ENCODE assay signal across 11 cellular contexts in genomic region chr11:94583885-94584500, GRCh38. TPM values are rescaled to one million over a fixed set of nuclear protein-coding genes. Genes with fewer than 3 reads are reported as not detected.
DNase-seq lines count a peak whose midpoint lies in the region; ATAC-seq and TF ChIP-seq lines count a peak whose summit lies in the region.
"Had no signal": no experiment of that assay in that cellular context is flagged by ENCODE, and none has a peak within 500 bp of the region (broad histone marks: within the 10 kb centered on the region; RNA-seq: fewer than 3 reads in every experiment).

No MANE protein-coding gene starts in this region.

- intact Hi-C loops in MCF 10A (cut with micrococcal nuclease) (no loop called here), breast epithelium (cut with DNase I; ENCODE audit: low total_unique reads) (no loop called here), A673 (cut with micrococcal nuclease; ENCODE audit: unreplicated experiment) (no loop called here), stomach (cut with DNase I; ENCODE audit: low total_unique reads) (no loop called here)

- no peaks in the 10 kb centered on the region for H3K36me3 Mint-ChIP-seq in MCF 10A (ENCODE audit: insufficient read depth, unreplicated experiment)
- no peaks in the 10 kb centered on the region for H3K36me3 Mint-ChIP-seq in stimulated activated memory B cell treated with anti-CD40 and anti-IgM and Interleukin-4, amounts not matched to agents 10 μg/mL and 1 μg/mL and 100 μg/mL, for 72 hours

- H3K9me3 ChIP-seq in breast epithelium (no peaks in the 10 kb centered on the region), A673 (ENCODE audit: low read depth, low read length, poor library complexity, severe bottlenecking) (no peaks in the 10 kb centered on the region), stomach (no peaks in the 10 kb centered on the region)
- H3K9me3 ChIP-seq: sigmoid colon had no signal

- no peak for TF ChIP-seq POLR2A in breast epithelium (IDR thresholded peaks at IDR 0.05)
- no peak for TF ChIP-seq POLR2A in stomach (IDR thresholded peaks at IDR 0.05)

- H3K9me3 Mint-ChIP-seq in MCF 10A (ENCODE audit: unreplicated experiment): no peaks in the 10 kb centered on the region
- H3K9me3 Mint-ChIP-seq in stimulated activated memory B cell treated with anti-CD40 and anti-IgM and Interleukin-4, amounts not matched to agents 10 μg/mL and 1 μg/mL and 100 μg/mL, for 72 hours: no peaks in the 10 kb centered on the region
- H3K9me3 Mint-ChIP-seq: activated CD4-positive, alpha-beta memory T cell treated with anti-CD3 and anti-CD28 coated beads for 36 hours had no signal

- peaks cover 17% of the 10 kb centered on the region for H3K27me3 Mint-ChIP-seq in MCF 10A (ENCODE audit: insufficient read depth, unreplicated experiment)
- H3K27me3 Mint-ChIP-seq in stimulated activated memory B cell treated with anti-CD40 and anti-IgM and Interleukin-4, amounts not matched to agents 10 μg/mL and 1 μg/mL and 100 μg/mL, for 72 hours: no peaks in the 10 kb centered on the region
- H3K27me3 Mint-ChIP-seq: activated CD4-positive, alpha-beta memory T cell treated with anti-CD3 and anti-CD28 coated beads for 36 hours had no signal

- H3K27me3 ChIP-seq in breast epithelium: no peaks in the 10 kb centered on the region
- H3K27me3 ChIP-seq in A673 (replicated peaks; ENCODE audit: insufficient read depth, low read depth, low read length, poor library complexity): no peaks in the 10 kb centered on the region
- H3K27me3 ChIP-seq in stomach: no peaks in the 10 kb centered on the region
- H3K27me3 ChIP-seq: sigmoid colon had no signal

- peak; percentile 64 for ATAC-seq in HG02642 (IDR thresholded peaks at IDR 0.05; ENCODE audit: poor library complexity, unreplicated experiment)
- ATAC-seq in stimulated activated memory B cell treated with anti-CD40 and anti-IgM and Interleukin-4, amounts not matched to agents 10 μg/mL and 1 μg/mL and 100 μg/mL, for 72 hours: peak; percentile 42

- no peak for TF ChIP-seq CTCF in MCF 10A (IDR thresholded peaks at IDR 0.05; ENCODE audit: unreplicated experiment)
- TF ChIP-seq CTCF in breast epithelium (IDR thresholded peaks at IDR 0.05): no peak
- TF ChIP-seq CTCF in A673 (conservative IDR thresholded peaks at IDR 0.05; ENCODE audit: low read depth, low read length): no peak
- TF ChIP-seq CTCF in stomach (IDR thresholded peaks at IDR 0.05): no peak

- 66 to 81% (median 74%) methylated on average over 3 of the region's 3 CpGs for WGBS in stomach, 5 donors

- TF ChIP-seq EP300 in stomach (IDR thresholded peaks at IDR 0.05): no peak

- BruUV-seq in MCF 10A (replicated peaks; lab: Mats Ljungman, UMichigan) (no TSS peak), A673 (replicated peaks; lab: Mats Ljungman, UMichigan) (no TSS peak)

- H3K4me1 Mint-ChIP-seq in MCF 10A (ENCODE audit: insufficient read depth, unreplicated experiment): peaks cover 24% of the 10 kb centered on the region
- peaks cover 21% of the 10 kb centered on the region for H3K4me1 Mint-ChIP-seq in stimulated activated memory B cell treated with anti-CD40 and anti-IgM and Interleukin-4, amounts not matched to agents 10 μg/mL and 1 μg/mL and 100 μg/mL, for 72 hours

- peak overlapping the region; percentile 5 for H3K27ac Mint-ChIP-seq in MCF 10A (ENCODE audit: low read depth, unreplicated experiment)
- H3K27ac Mint-ChIP-seq in stimulated activated memory B cell treated with anti-CD40 and anti-IgM and Interleukin-4, amounts not matched to agents 10 μg/mL and 1 μg/mL and 100 μg/mL, for 72 hours: peak overlapping the region; percentile 26
- H3K27ac Mint-ChIP-seq: activated CD4-positive, alpha-beta memory T cell treated with anti-CD3 and anti-CD28 coated beads for 36 hours had no signal

- H3K4me3 ChIP-seq in breast epithelium (no peak overlapping the region), A673 (ENCODE audit: low read depth, low read length, poor library complexity, severe bottlenecking) (no peak overlapping the region), stomach (no peak overlapping the region)
- H3K4me3 ChIP-seq: sigmoid colon had no signal

- no peaks in the 10 kb centered on the region for H3K4me1 ChIP-seq in breast epithelium
- no peaks in the 10 kb centered on the region for H3K4me1 ChIP-seq in A673 (ENCODE audit: insufficient read depth, low read length, poor library complexity, severe bottlenecking)
- peaks cover 0 to 7% (median 0%) of the 10 kb centered on the region in 4 donors for H3K4me1 ChIP-seq in stomach
- H3K4me1 ChIP-seq: sigmoid colon had no signal

- H3K36me3 ChIP-seq in breast epithelium (no peaks in the 10 kb centered on the region), A673 (ENCODE audit: insufficient read depth, low read length, poor library complexity, severe bottlenecking) (no peaks in the 10 kb centered on the region), stomach (peaks cover 0 to 11% (median 3%) of the 10 kb centered on the region in 4 donors)

- no peak overlapping the region for H3K4me3 Mint-ChIP-seq in MCF 10A (ENCODE audit: unreplicated experiment)
- H3K4me3 Mint-ChIP-seq in stimulated activated memory B cell treated with anti-CD40 and anti-IgM and Interleukin-4, amounts not matched to agents 10 μg/mL and 1 μg/mL and 100 μg/mL, for 72 hours: peak overlapping the region; percentile 0
- H3K4me3 Mint-ChIP-seq: activated CD4-positive, alpha-beta memory T cell treated with anti-CD3 and anti-CD28 coated beads for 36 hours had no signal

- DNase-seq in MCF 10A (ENCODE audit: unreplicated experiment) (peak; percentile 10), breast epithelium (ENCODE audit: low spot score in 2 of 2) (no peak), SKM-1 (lab: John Stamatoyannopoulos, UW; ENCODE audit: unreplicated experiment) (peak; percentile 73), A673 (ENCODE audit: low spot score) (no peak), NCI-H128 (lab: John Stamatoyannopoulos, UW; ENCODE audit: unreplicated experiment) (no peak), stomach (no peak)
- DNase-seq: activated CD4-positive, alpha-beta memory T cell treated with anti-CD3 and anti-CD28 coated beads for 36 hours; NK-92 treated with Interleukin-12 subunit alpha and Interleukin-12 subunit beta, amount 100 ng/mL, for 24 hours; sigmoid colon had no signal

- POLR2A ChIA-PET in MCF 10A (lab: Yijun Ruan, JAX): no interaction called here
- POLR2A ChIA-PET in A673 (lab: Charles Lee; ENCODE audit: low non-redundant PET): no interaction called here

- no peak overlapping the region for H3K27ac ChIP-seq in breast epithelium
- no peak overlapping the region for H3K27ac ChIP-seq in A673 (ENCODE audit: low read depth, low read length, poor library complexity, severe bottlenecking)
- peak overlapping the region in 1 of 5 donors; percentile 51 for H3K27ac ChIP-seq in stomach
- H3K27ac ChIP-seq: sigmoid colon had no signal

- CTCF ChIA-PET in MCF 10A (lab: Yijun Ruan, JAX): interaction anchor here (0.5 kb wide), 1 partner anchor 82 kb away, joined by 7 read pairs; no protein-coding TSS in a partner anchor
- CTCF ChIA-PET in A673 (lab: Charles Lee): no interaction called here

RNA-seq across cellular contexts. Expression of gene PIWIL4, which starts 16.8 kb away (rescaled TPM):
- total RNA-seq in MCF 10A (2022): not detected in 2 replicates
- total RNA-seq in breast epithelium: 1 to 10 TPM; 4.8 to 6.7 (median 5.6) TPM
- 1.6 and 2.5 TPM in 2 replicates for total RNA-seq in A673 (2021)
- total RNA-seq in stomach: 10 to 100 TPM in 2 of 5 donors, 1 to 10 TPM in 2, not detected in 1; 1.3 to 19.4 (median 9.1) TPM
- 1 to 10 TPM; 1.7 to 4.2 (median 1.8) TPM for polyA plus RNA-seq in stomach

RNA-seq across cellular contexts. Expression of gene FUT4, which starts 40.3 kb away (rescaled TPM):
- total RNA-seq in MCF 10A (2022) (0.23 and 0.32 TPM in 2 replicates), breast epithelium (1 to 10 TPM; 3.9 to 9.4 (median 5.3) TPM), A673 (2021) (6.8 and 7.7 TPM in 2 replicates), stomach (10 to 100 TPM in 3 of 5 donors, 1 to 10 TPM in 1, under 1 TPM in 1; 0.58 to 19.7 (median 18.2) TPM)
- 1 to 10 TPM; 1.4 to 4.1 (median 2.7) TPM for polyA plus RNA-seq in stomach

Comparison
In these comparisons a context has a peak if more than half of its experiments do, and no peak if none do; other contexts are left out.
1. DNase-seq: peak in MCF 10A (single experiment) and SKM-1 (single experiment); none in breast epithelium (0 of 2), A673 (single experiment), NCI-H128 (single experiment) and stomach (single experiment).